Comparison of ENCODE assay signal across 8 cellular contexts in the genomic region with DNA sequence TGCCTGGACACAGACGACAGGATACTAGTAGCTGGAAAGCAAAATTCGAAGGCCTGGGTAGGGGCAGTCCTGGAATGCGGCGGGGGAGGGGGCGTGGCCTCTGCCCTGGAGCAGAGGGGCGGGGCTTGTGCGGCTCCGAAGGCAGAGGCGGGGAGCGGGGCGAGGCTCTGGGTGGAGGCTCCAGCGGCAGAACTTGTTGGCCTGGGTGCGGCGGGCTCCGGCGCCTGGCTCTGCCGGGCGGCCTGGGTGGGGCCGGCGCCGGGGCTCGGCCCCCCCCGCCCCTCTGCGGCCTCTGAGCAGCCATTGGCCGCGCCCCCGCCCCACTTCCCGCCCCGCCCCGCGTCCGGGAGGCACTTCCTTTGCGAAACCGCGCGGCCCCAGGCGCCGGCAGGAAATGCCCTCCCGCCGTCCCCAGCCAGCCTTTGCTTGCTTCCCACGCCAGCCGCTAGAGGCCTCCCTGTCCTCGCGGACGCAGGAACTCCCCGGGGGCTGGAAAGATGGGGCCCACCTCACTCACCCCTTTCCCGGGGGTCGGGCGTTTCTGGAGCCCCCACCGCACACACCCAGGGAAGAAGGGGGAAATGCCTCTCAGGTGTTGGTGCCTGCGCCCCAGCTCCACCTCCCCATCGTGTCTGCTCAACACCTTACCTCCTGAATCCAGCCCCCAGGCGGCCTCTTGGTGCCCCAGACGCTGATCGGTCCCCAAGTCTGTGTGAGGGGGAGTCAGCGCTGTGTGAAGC. TPM values are rescaled to one million over a fixed set of nuclear protein-coding genes. Genes with fewer than 3 reads are reported as not detected.
A peak's percentile ranks its signal among the peaks of the same experiment; 100 is the strongest.
DNase-seq lines count a peak whose midpoint lies in the region; ATAC-seq and TF ChIP-seq lines count a peak whose summit lies in the region.

No MANE protein-coding gene starts in this region.

- H3K9ac ChIP-seq in parathyroid adenoma, result no peak overlapping the region

- H3K4me1 Mint-ChIP-seq in activated naive CD8-positive, alpha-beta T cell treated with anti-CD3 and anti-CD28 coated beads for 36 hours, result peaks cover 36% of the 10 kb centered on the region

- H3K36me3 Mint-ChIP-seq in activated naive CD8-positive, alpha-beta T cell treated with anti-CD3 and anti-CD28 coated beads for 36 hours, result peaks cover 19% of the 10 kb centered on the region

- H3K4me1 ChIP-seq in parathyroid adenoma (peaks cover 16% of the 10 kb centered on the region), tibial artery (peaks cover 0 to 58% (median 46%) of the 10 kb centered on the region in 4 donors)

- no peaks in the 10 kb centered on the region for H3K9me3 ChIP-seq in parathyroid adenoma (ENCODE audit: control insufficient read depth, low read length)
- H3K9me3 ChIP-seq in tibial artery, result no peaks in the 10 kb centered on the region

- intact Hi-C loops in Right ventricle myocardium inferior (cut with DNase I) (loop anchor here (2.0 to 5.0 kb wide), 3 partner anchors 61 to 251 kb away; a partner anchor contains a TSS), tibial artery (cut with DNase I; ENCODE audit: low total_unique reads) (loop anchor here (5.0 kb wide), 1 partner anchor 61 kb away; no protein-coding TSS in a partner anchor)

- peaks cover 7% of the 10 kb centered on the region for H3K79me2 ChIP-seq in parathyroid adenoma

- H2AFZ ChIP-seq in parathyroid adenoma, result peak overlapping the region; percentile 96

- H3K27ac ChIP-seq in parathyroid adenoma, result peak overlapping the region; percentile 85
- H3K27ac ChIP-seq in tibial artery, result peak overlapping the region; percentile 80 to 89

- H3K27ac Mint-ChIP-seq in activated naive CD8-positive, alpha-beta T cell treated with anti-CD3 and anti-CD28 coated beads for 36 hours, result peak overlapping the region; percentile 83

- H3K27me3 ChIP-seq in parathyroid adenoma (ENCODE audit: control insufficient read depth, insufficient read depth, low read length), result no peaks in the 10 kb centered on the region
- no peaks in the 10 kb centered on the region for H3K27me3 ChIP-seq in tibial artery

- peak overlapping the region; percentile 83 for H3K4me2 ChIP-seq in parathyroid adenoma (ENCODE audit: low read length)

- TF ChIP-seq CTCF in GM12874 (IDR thresholded peaks at IDR 0.05; ENCODE audit: insufficient read depth, low read depth, low read length), result peak; percentile 83
- TF ChIP-seq CTCF in parathyroid adenoma (IDR thresholded peaks at IDR 0.05), result peak; percentile 85
- peak; percentile 81 for TF ChIP-seq CTCF in tibial artery (IDR thresholded peaks at IDR 0.05)

- H3K9me3 Mint-ChIP-seq in activated naive CD8-positive, alpha-beta T cell treated with anti-CD3 and anti-CD28 coated beads for 36 hours, result no peaks in the 10 kb centered on the region

- H3K36me3 ChIP-seq in parathyroid adenoma (ENCODE audit: control insufficient read depth, insufficient read depth, low read length) (no peaks in the 10 kb centered on the region), tibial artery (peaks cover 23 to 41% (median 36%) of the 10 kb centered on the region in 3 donors)

- ATAC-seq in HG02759 (IDR thresholded peaks at IDR 0.05; ENCODE audit: unreplicated experiment) (peak; percentile 86), Right ventricle myocardium inferior (peak; percentile 88)

- H3K4me3 Mint-ChIP-seq in activated naive CD8-positive, alpha-beta T cell treated with anti-CD3 and anti-CD28 coated beads for 36 hours, result peak overlapping the region; percentile 74

- H3K4me3 ChIP-seq in parathyroid adenoma (ENCODE audit: low read depth, low read length) (peak overlapping the region; percentile 43), tibial artery (peak overlapping the region; percentile 48 to 55)

- H3K27me3 Mint-ChIP-seq in activated naive CD8-positive, alpha-beta T cell treated with anti-CD3 and anti-CD28 coated beads for 36 hours, result peaks cover 13% of the 10 kb centered on the region

- peak; percentile 89 for DNase-seq in NCI-H1105 treated with DMSO at 0.1 percent for 48 hours (lab: John Stamatoyannopoulos, UW)
- DNase-seq in SKM-1 (lab: John Stamatoyannopoulos, UW; ENCODE audit: unreplicated experiment), result peak; percentile 99
- DNase-seq in activated naive CD8-positive, alpha-beta T cell treated with anti-CD3 and anti-CD28 coated beads for 36 hours, result peak; percentile 94
- DNase-seq in Right ventricle myocardium inferior (ENCODE audit: missing footprints), result peak; percentile 98
- peak; percentile 96 to 98 for DNase-seq in tibial artery

RNA-seq across cellular contexts. Expression of a gene that starts 6.7 kb away (rescaled TPM):
- total RNA-seq in activated naive CD8-positive, alpha-beta T cell treated with anti-CD3 and anti-CD28 coated beads for 36 hours, result 10 to 100 TPM; 67.8 to 73.5 TPM
- 101 TPM for total RNA-seq in Right ventricle myocardium inferior

RNA-seq across cellular contexts. Expression of a gene that starts 12.5 kb away (rescaled TPM):
- not detected for total RNA-seq in activated naive CD8-positive, alpha-beta T cell treated with anti-CD3 and anti-CD28 coated beads for 36 hours
- not detected for total RNA-seq in Right ventricle myocardium inferior

RNA-seq across cellular contexts. Expression of a gene that starts 24.3 kb away (rescaled TPM):
- total RNA-seq in activated naive CD8-positive, alpha-beta T cell treated with anti-CD3 and anti-CD28 coated beads for 36 hours, result under 1 TPM; 0.08 TPM
- total RNA-seq in Right ventricle myocardium inferior, result 5.4 TPM

RNA-seq across cellular contexts. Expression of a gene that starts 49.7 kb away (rescaled TPM):
- total RNA-seq in activated naive CD8-positive, alpha-beta T cell treated with anti-CD3 and anti-CD28 coated beads for 36 hours, result not detected
- not detected for total RNA-seq in Right ventricle myocardium inferior

Comparison
In these comparisons a context has a peak if more than half of its experiments do, and no peak if none do; other contexts are left out.
1. Peak in every context shown above with its lines: DNase-seq, ATAC-seq, H3K4me3 ChIP-seq and H3K27ac ChIP-seq.